In the genomic region with DNA sequence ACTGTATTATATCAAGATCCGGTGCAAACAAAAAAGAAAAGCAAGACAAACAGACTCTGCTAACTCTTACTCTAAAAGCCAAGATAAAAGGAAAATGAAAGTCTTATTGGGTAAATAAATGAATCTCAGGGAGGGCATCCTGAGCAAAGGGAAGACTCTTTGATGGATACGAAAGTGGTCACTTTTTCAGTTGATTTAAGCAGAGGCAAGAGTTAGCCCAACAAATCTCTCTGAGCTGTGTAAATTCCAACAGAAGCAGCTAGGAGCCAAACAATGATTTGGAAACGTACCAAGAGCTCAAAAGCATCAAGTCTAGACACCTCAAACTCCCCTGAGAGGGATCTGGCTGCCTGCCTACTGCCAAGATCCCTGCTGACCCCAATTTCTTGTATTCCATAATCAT, we compare ENCODE assay signal across 18 cellular contexts. TPM values are rescaled to one million over a fixed set of nuclear protein-coding genes. Genes with fewer than 3 reads are reported as not detected.
DNase-seq lines count a peak whose midpoint lies in the region; ATAC-seq and TF ChIP-seq lines count a peak whose summit lies in the region.
"Had no signal": no experiment of that assay in that cellular context is flagged by ENCODE, and none has a peak within 500 bp of the region (broad histone marks: within the 10 kb centered on the region; RNA-seq: fewer than 3 reads in every experiment).

No MANE protein-coding gene starts in this region.

- peaks cover 35% of the 10 kb centered on the region for H3K36me3 ChIP-seq in OCI-LY7 (ENCODE audit: insufficient read depth, low read length)
- H3K36me3 ChIP-seq: stomach had no signal

- CTCF ChIA-PET in OCI-LY7 (lab: Charles Lee; ENCODE audit: unreplicated experiment) = interaction anchor here (1.1 to 1.6 kb wide), 4 partner anchors 8 to 40 kb away, joined by 3 to 4 read pairs (median 4); a partner anchor contains a TSS

- BruUV-seq in OCI-LY7 (replicated peaks; lab: Mats Ljungman, UMichigan) = no TSS peak

- peaks cover 94% of the 10 kb centered on the region for H3K79me2 ChIP-seq in OCI-LY7 (ENCODE audit: insufficient read depth, low read depth, low read length)

- no peak overlapping the region for H2AFZ ChIP-seq in OCI-LY7 (ENCODE audit: low read length)

- H3K9me3 ChIP-seq in OCI-LY7 (ENCODE audit: low read length) = peaks cover 12% of the 10 kb centered on the region; the same call in 1 of the 2 replicates
- H3K9me3 ChIP-seq: body of pancreas, stomach had no signal

- DNase-seq in DMS79 (lab: John Stamatoyannopoulos, UW) (peak; percentile 59), DMS79 treated with DMSO at 0.1 percent for 48 hours (lab: John Stamatoyannopoulos, UW) (no peak), OCI-LY7 (ENCODE audit: low spot score) (no peak), epithelial cell of esophagus (ENCODE audit: low read depth) (peak; percentile 45), retinal pigment epithelial cell (ENCODE audit: low read depth) (peak; percentile 80), GF-D8 (lab: John Stamatoyannopoulos, UW) (no peak), nucleus accumbens (lab: John Stamatoyannopoulos, UW) (no peak)
- DNase-seq: 8988T; activated CD8-positive, alpha-beta memory T cell treated with anti-CD3 and anti-CD28 coated beads, Interleukin-2, amount 10 ng/mL, durations not matched to agents 7 days and 5 days; body of pancreas; hypothalamus; IMR-90; NCI-H1048; NCI-H226; SIG-M5; stomach had no signal

- H3K4me3 ChIP-seq in OCI-LY7 (ENCODE audit: low read depth, low read length, poor library complexity, severe bottlenecking) (peak overlapping the region; percentile 44), epithelial cell of esophagus (ENCODE audit: low read length) (no peak overlapping the region), retinal pigment epithelial cell (ENCODE audit: low read length) (no peak overlapping the region)
- H3K4me3 ChIP-seq: body of pancreas, stomach had no signal

- intact Hi-C loops in OCI-LY7 (cut with micrococcal nuclease; ENCODE audit: unreplicated experiment) = loop anchor here (10.0 kb wide), 1 partner anchor 1336 kb away; a partner anchor contains a TSS

- peaks cover 99% of the 10 kb centered on the region for H3K4me1 ChIP-seq in OCI-LY7 (ENCODE audit: insufficient read depth, low read length, poor library complexity, severe bottlenecking)
- H3K4me1 ChIP-seq: body of pancreas had no signal

- H4K20me1 ChIP-seq in OCI-LY7 (ENCODE audit: insufficient read depth, low read length) = no peaks in the 10 kb centered on the region

- peak overlapping the region; percentile 100 for H3K27ac ChIP-seq in OCI-LY7 (ENCODE audit: low read depth, low read length, poor library complexity, severe bottlenecking)
- H3K27ac ChIP-seq: body of pancreas, C4-2B had no signal

- TF ChIP-seq CTCF in OCI-LY7 (conservative IDR thresholded peaks at IDR 0.05; ENCODE audit: low read length) (no peak), epithelial cell of esophagus (IDR thresholded peaks at IDR 0.05; ENCODE audit: insufficient read depth, low read depth, low read length, missing control alignments) (no peak), retinal pigment epithelial cell (conservative IDR thresholded peaks at IDR 0.05; ENCODE audit: low read depth, low read length) (no peak)

- H3K9me2 ChIP-seq in OCI-LY7 (ENCODE audit: insufficient read depth, low read length) = no peaks in the 10 kb centered on the region

- ATAC-seq in GM21737 (IDR thresholded peaks at IDR 0.05; ENCODE audit: unreplicated experiment) = no peak
- ATAC-seq: activated CD8-positive, alpha-beta memory T cell treated with anti-CD3 and anti-CD28 coated beads, Interleukin-2, amount 10 ng/mL, durations not matched to agents 7 days and 5 days; body of pancreas had no signal

- peak overlapping the region; percentile 69 for H3K4me2 ChIP-seq in OCI-LY7 (ENCODE audit: low read length)

- POLR2A ChIA-PET in OCI-LY7 (lab: Charles Lee) = interaction anchor here (0.5 to 11.9 kb wide), 21 partner anchors 8 to 484 kb away, joined by 3 to 141 read pairs (median 5); no protein-coding TSS in a partner anchor

RNA-seq across cellular contexts. Expression of a gene that starts 39.8 kb away (rescaled TPM):
- total RNA-seq in OCI-LY7 (2014; rRNA removed; shearing (Covaris generic)) = 58.4 and 65.7 TPM in 2 replicates
- 157 and 170 TPM in 2 replicates for total RNA-seq in OCI-LY7 (2022)

RNA-seq across cellular contexts. Expression of a gene that starts 40.3 kb away (rescaled TPM):
- total RNA-seq in OCI-LY7 (2014; rRNA removed; shearing (Covaris generic)) = 13.8 and 20.3 TPM in 2 replicates
- 22.2 and 24.2 TPM in 2 replicates for total RNA-seq in OCI-LY7 (2022)
- total RNA-seq: activated CD8-positive, alpha-beta memory T cell treated with anti-CD3 and anti-CD28 coated beads, Interleukin-2, amount 10 ng/mL, durations not matched to agents 7 days and 5 days had no signal

Comparison
In these comparisons a context has a peak if more than half of its experiments do, and no peak if none do; other contexts are left out.
1. DNase-seq: peak in DMS79 (single experiment), epithelial cell of esophagus (single experiment) and retinal pigment epithelial cell (single experiment); none in DMS79 treated with DMSO at 0.1 percent for 48 hours (single experiment), OCI-LY7 (single experiment), GF-D8 (single experiment) and nucleus accumbens (0 of 56).